Comparison of ENCODE assay signal across 1 cellular context in genomic region chr19:1383311-1384084, GRCh38.
TF ChIP-seq lines count a peak whose summit lies in the region.

NDUFS7 (plus strand) TSS chr19:1383907; CDS start chr19:1383927, 20 bp downstream.

TF ChIP-seq in HCT116, 20 proteins besides CTCF, POLR2A, EP300 and RAD21 (continued from another document):
- TF ChIP-seq POLR2AphosphoS5 (IDR thresholded peaks at IDR 0.05; ENCODE audit: low read depth, low read length) (peak; percentile 66), SRF (IDR thresholded peaks at IDR 0.05; ENCODE audit: low read depth) (no peak; the same call in 1 of the 2 replicates), ZNF274 (IDR thresholded peaks at IDR 0.05; ENCODE audit: low read depth, low read length) (no peak), ATF3 (IDR thresholded peaks at IDR 0.05) (peak; percentile 100)
TF ChIP-seq in HCT116: peak in this region for 9.
